8 cellular contexts compared by ENCODE assay signal in the genomic region with DNA sequence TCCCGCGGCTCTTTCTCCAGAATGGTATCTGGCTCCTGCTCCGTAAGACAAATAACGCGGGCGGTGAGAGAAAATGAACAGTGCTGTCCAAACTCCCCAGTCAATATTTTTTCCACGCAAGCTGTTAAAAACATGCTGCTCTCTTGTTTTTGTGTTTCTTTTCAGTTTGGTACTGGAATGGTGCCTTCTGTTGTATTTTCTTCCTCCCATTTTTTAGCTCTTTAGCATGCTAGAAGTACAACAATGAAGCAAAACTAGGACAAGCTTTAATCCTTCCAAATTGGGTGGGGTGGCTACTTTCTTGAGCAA. TPM values are rescaled to one million over a fixed set of nuclear protein-coding genes. Genes with fewer than 3 reads are reported as not detected.
DNase-seq lines count a peak whose midpoint lies in the region; ATAC-seq lines count a peak whose summit lies in the region.

No MANE protein-coding gene starts in this region.

- H3K79me2 ChIP-seq in Karpas-422 (ENCODE audit: low read length), result peaks cover 44% of the 10 kb centered on the region

- H3K4me2 ChIP-seq in Karpas-422 (ENCODE audit: low read depth, low read length, poor library complexity, severe bottlenecking), result peak overlapping the region; percentile 69

- H3K27me3 ChIP-seq in Karpas-422 (ENCODE audit: low read length), result no peaks in the 10 kb centered on the region
- no peaks in the 10 kb centered on the region for H3K27me3 ChIP-seq in naive thymus-derived CD4-positive, alpha-beta T cell (ENCODE audit: control insufficient read depth in 2 of 2, insufficient read depth in 2 of 2, low read length in 2 of 2)

- H3K4me1 ChIP-seq in Karpas-422 (ENCODE audit: low read length), result peaks cover 32% of the 10 kb centered on the region
- peaks cover 7% of the 10 kb centered on the region in 2 donors for H3K4me1 ChIP-seq in naive thymus-derived CD4-positive, alpha-beta T cell (ENCODE audit: control insufficient read depth in 2 of 2, insufficient read depth in 2 of 2, low read length in 2 of 2)

- H3K9me3 ChIP-seq in Karpas-422 (ENCODE audit: low read length), result no peaks in the 10 kb centered on the region
- H3K9me3 ChIP-seq in naive thymus-derived CD4-positive, alpha-beta T cell (ENCODE audit: control insufficient read depth in 2 of 3, low read length in 3 of 3), result no peaks in the 10 kb centered on the region

- peak overlapping the region; percentile 97 for H2AFZ ChIP-seq in Karpas-422 (ENCODE audit: low read length)

- no peaks in the 10 kb centered on the region for H3K9me3 Mint-ChIP-seq in dendritic cell treated with granulocyte-macrophage colony-stimulating factor and Interleukin-4, amounts not matched to agents 40 ng/mL and 50 ng/mL, for 4 days
- peaks cover 0 to 3% (median 0%) of the 10 kb centered on the region in 11 donors for H3K9me3 Mint-ChIP-seq in naive thymus-derived CD4-positive, alpha-beta T cell

- no peak for DNase-seq in Karpas-422
- DNase-seq in naive thymus-derived CD4-positive, alpha-beta T cell, result peak in 2 of 9 donors; percentile 2 to 3
- no peak for DNase-seq in epidermal melanocyte (ENCODE audit: insufficient read length, low spot score)
- DNase-seq in SHP77 treated with DMSO at 0.1 percent for 48 hours (lab: John Stamatoyannopoulos, UW), result no peak
- DNase-seq in mesenteric fat pad (ENCODE audit: low spot score), result no peak

- peak overlapping the region; percentile 74 for H3K9ac ChIP-seq in Karpas-422 (ENCODE audit: low read length)

- H3K9me2 ChIP-seq in Karpas-422 (replicated peaks; ENCODE audit: insufficient read depth, low read length), result no peaks in the 10 kb centered on the region

- POLR2A ChIA-PET in naive thymus-derived CD4-positive, alpha-beta T cell (lab: Charles Lee), result interaction anchor here (0.8 to 1.4 kb wide), 8 partner anchors 9 to 180 kb away, joined by 3 to 6 read pairs (median 4); a partner anchor contains a TSS

- no peak overlapping the region for H3K27ac ChIP-seq in Karpas-422 (ENCODE audit: low read length)
- peak overlapping the region; percentile 86 for H3K27ac ChIP-seq in naive thymus-derived CD4-positive, alpha-beta T cell (ENCODE audit: low read depth, low read length)

- H3K27me3 Mint-ChIP-seq in dendritic cell treated with granulocyte-macrophage colony-stimulating factor and Interleukin-4, amounts not matched to agents 40 ng/mL and 50 ng/mL, for 4 days, result peaks cover 6% of the 10 kb centered on the region
- no peaks in the 10 kb centered on the region for H3K27me3 Mint-ChIP-seq in naive thymus-derived CD4-positive, alpha-beta T cell

- peak overlapping the region; percentile 88 for H3K27ac Mint-ChIP-seq in dendritic cell treated with granulocyte-macrophage colony-stimulating factor and Interleukin-4, amounts not matched to agents 40 ng/mL and 50 ng/mL, for 4 days
- peak overlapping the region; percentile 80 to 99 (median 95) for H3K27ac Mint-ChIP-seq in naive thymus-derived CD4-positive, alpha-beta T cell

- H3K36me3 Mint-ChIP-seq in dendritic cell treated with granulocyte-macrophage colony-stimulating factor and Interleukin-4, amounts not matched to agents 40 ng/mL and 50 ng/mL, for 4 days (ENCODE audit: low read depth), result peaks cover 39% of the 10 kb centered on the region
- H3K36me3 Mint-ChIP-seq in naive thymus-derived CD4-positive, alpha-beta T cell, result peaks cover 9 to 24% (median 18%) of the 10 kb centered on the region in 5 donors

- peak overlapping the region; percentile 99 for H3K4me3 Mint-ChIP-seq in dendritic cell treated with granulocyte-macrophage colony-stimulating factor and Interleukin-4, amounts not matched to agents 40 ng/mL and 50 ng/mL, for 4 days
- peak overlapping the region; percentile 94 to 100 (median 98) for H3K4me3 Mint-ChIP-seq in naive thymus-derived CD4-positive, alpha-beta T cell

- CTCF ChIA-PET in naive thymus-derived CD4-positive, alpha-beta T cell (lab: Charles Lee), result interaction anchor here (0.9 to 4.0 kb wide), 4 partner anchors 11 to 182 kb away, joined by 3 to 31 read pairs (median 5); no protein-coding TSS in a partner anchor

- intact Hi-C loops in dendritic cell treated with granulocyte-macrophage colony-stimulating factor and Interleukin-4, amounts not matched to agents 40 ng/mL and 50 ng/mL, for 4 days (cut with micrococcal nuclease), result loop anchor here (1.0 kb wide), 1 partner anchor 164 kb away; a partner anchor contains a TSS
- intact Hi-C loops in naive thymus-derived CD4-positive, alpha-beta T cell (cut with micrococcal nuclease), result loop anchor here (1.0 to 10.0 kb wide), 14 partner anchors 11 to 460 kb away; a partner anchor contains a TSS

- H3K4me3 ChIP-seq in Karpas-422 (ENCODE audit: low read length), result peak overlapping the region; percentile 63
- H3K4me3 ChIP-seq in naive thymus-derived CD4-positive, alpha-beta T cell (ENCODE audit: low read length), result peak overlapping the region; percentile 95

- H3K4me1 Mint-ChIP-seq in dendritic cell treated with granulocyte-macrophage colony-stimulating factor and Interleukin-4, amounts not matched to agents 40 ng/mL and 50 ng/mL, for 4 days (ENCODE audit: low read depth), result peaks cover 23% of the 10 kb centered on the region
- peaks cover 25 to 46% (median 37%) of the 10 kb centered on the region in 7 donors for H3K4me1 Mint-ChIP-seq in naive thymus-derived CD4-positive, alpha-beta T cell

- no peaks in the 10 kb centered on the region for H4K20me1 ChIP-seq in Karpas-422 (ENCODE audit: insufficient read depth, low read depth, low read length)

- H3K36me3 ChIP-seq in Karpas-422 (ENCODE audit: insufficient read depth, low read length), result peaks cover 27% of the 10 kb centered on the region
- H3K36me3 ChIP-seq in naive thymus-derived CD4-positive, alpha-beta T cell (ENCODE audit: control insufficient read depth in 2 of 3, insufficient read depth in 3 of 3, low read length in 3 of 3), result peaks cover 0 to 19% (median 0%) of the 10 kb centered on the region in 3 experiments

- ATAC-seq in GM19395 (IDR thresholded peaks at IDR 0.05; ENCODE audit: unreplicated experiment), result peak; percentile 21
- ATAC-seq in naive thymus-derived CD4-positive, alpha-beta T cell, result no peak
- ATAC-seq in GM21360 (IDR thresholded peaks at IDR 0.05; ENCODE audit: unreplicated experiment), result no peak

RNA-seq across cellular contexts. Expression of a gene that starts 0.6 kb away (rescaled TPM):
- total RNA-seq in Karpas-422 (2014; rRNA removed; shearing (Covaris generic); ENCODE audit: low replicate concordance), result 145 and 211 TPM in 2 replicates
- total RNA-seq in naive thymus-derived CD4-positive, alpha-beta T cell, result 10 to 100 TPM; 25.8 to 49.2 (median 34.0) TPM
- polyA plus RNA-seq in naive thymus-derived CD4-positive, alpha-beta T cell, result 10 to 100 TPM; 15.1 to 17.3 TPM
- total RNA-seq in mesenteric fat pad, result 239 TPM
